1 cellular context compared by ENCODE assay signal in the genomic region with DNA sequence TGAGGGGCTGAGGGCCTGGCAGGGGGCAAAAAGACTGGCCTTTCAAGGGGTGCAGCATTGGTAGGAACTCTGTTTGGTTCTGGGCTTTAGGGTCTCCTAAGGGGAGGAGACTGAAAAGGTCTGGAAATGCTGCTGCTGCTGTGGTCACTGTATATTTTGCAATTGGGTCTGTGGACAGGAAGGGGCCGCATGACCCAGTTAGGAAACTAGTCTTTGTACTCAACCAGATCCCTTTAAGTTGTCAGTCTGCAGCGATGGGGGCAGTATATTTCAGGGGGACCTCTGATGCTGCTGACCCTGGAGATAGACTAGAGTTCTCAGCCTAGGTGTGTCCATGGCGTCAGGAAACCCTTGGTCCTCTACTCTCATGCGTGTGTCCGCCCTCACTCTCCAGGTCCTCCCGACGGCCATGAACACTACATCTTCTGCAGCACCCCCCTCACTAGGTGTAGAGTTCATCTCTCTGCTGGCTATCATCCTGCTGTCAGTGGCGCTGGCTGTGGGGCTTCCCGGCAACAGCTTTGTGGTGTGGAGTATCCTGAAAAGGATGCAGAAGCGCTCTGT.
TF ChIP-seq lines count a peak whose summit lies in the region.

No MANE protein-coding gene starts in this region.

TF ChIP-seq in liver, 16 proteins besides CTCF, POLR2A, EP300 and RAD21 (continued from another document):
- TF ChIP-seq REST (IDR thresholded peaks at IDR 0.05) (no peak), FOXA2 (IDR thresholded peaks at IDR 0.05) (no peak), EGR1 (IDR thresholded peaks at IDR 0.05; ENCODE audit: low read depth in 2 of 2) (no peak), SP1 (IDR thresholded peaks at IDR 0.05) (no peak), RXRA (IDR thresholded peaks at IDR 0.05) (no peak), ZBTB33 (IDR thresholded peaks at IDR 0.05) (no peak)
TF ChIP-seq in liver: peak in this region for 0.
